In genomic region chr7:117323585-117323876, GRCh38 we compare ENCODE assay signal across 9 cellular contexts. TPM values are rescaled to one million over a fixed set of nuclear protein-coding genes. Genes with fewer than 3 reads are reported as not detected.
DNase-seq lines count a peak whose midpoint lies in the region; TF ChIP-seq lines count a peak whose summit lies in the region.
"Had no signal": no experiment of that assay in that cellular context is flagged by ENCODE, and none has a peak within 500 bp of the region (broad histone marks: within the 10 kb centered on the region; RNA-seq: fewer than 3 reads in every experiment).

No MANE protein-coding gene starts in this region.

- no CpG with 5 or more reads among the region's 5 CpGs for WGBS in mesendoderm (ENCODE audit: extremely low coverage, insufficient coverage, low lambda C conversion rate)

- no peak for TF ChIP-seq CTCF in cardiac muscle cell (IDR thresholded peaks at IDR 0.05; ENCODE audit: low read depth, low read length)
- TF ChIP-seq CTCF in coronary artery (IDR thresholded peaks at IDR 0.05), result no peak
- no peak for TF ChIP-seq CTCF in uterus (IDR thresholded peaks at IDR 0.05)

- H4K8ac ChIP-seq in mesendoderm (ENCODE audit: low read depth, low read length), result no peak overlapping the region

- H3K4me3 ChIP-seq in cardiac muscle cell, result peak overlapping the region; percentile 63
- peak overlapping the region; percentile 78 for H3K4me3 ChIP-seq in coronary artery
- peak overlapping the region; percentile 41 for H3K4me3 ChIP-seq in mesendoderm (ENCODE audit: low read length)
- H3K4me3 ChIP-seq in uterus, result peak overlapping the region; percentile 26 to 36

- peak overlapping the region; percentile 47 for H3K9ac ChIP-seq in mesendoderm (ENCODE audit: low read length)

- H3K9me3 ChIP-seq in cardiac muscle cell (ENCODE audit: low read depth) (no peaks in the 10 kb centered on the region), uterus (no peaks in the 10 kb centered on the region)

- peak overlapping the region; percentile 92 for H3K4me2 ChIP-seq in mesendoderm (ENCODE audit: low read length)

- intact Hi-C loops in cardiac septum (cut with DNase I), result no loop called here
- intact Hi-C loops in uterus (cut with DNase I; ENCODE audit: low total_unique reads), result no loop called here

- H3K18ac ChIP-seq in mesendoderm (ENCODE audit: low read length), result no peak overlapping the region

- H3K36me3 Mint-ChIP-seq in immature natural killer cell, result peaks cover 0 to 5% (median 0%) of the 10 kb centered on the region in 3 donors
- H3K36me3 Mint-ChIP-seq: CD4-positive, CD25-positive, alpha-beta regulatory T cell had no signal

- H3K27me3 ChIP-seq in cardiac muscle cell (no peaks in the 10 kb centered on the region), mesendoderm (ENCODE audit: insufficient read depth, low read length, poor library complexity) (peaks cover 47% of the 10 kb centered on the region), uterus (no peaks in the 10 kb centered on the region)

- H2AK5ac ChIP-seq in mesendoderm (ENCODE audit: low read length), result no peak overlapping the region

- H3K9me3 Mint-ChIP-seq in immature natural killer cell, result peaks cover 0 to 26% (median 4%) of the 10 kb centered on the region in 6 donors

- H3K27me3 Mint-ChIP-seq in immature natural killer cell (ENCODE audit: low read depth in 3 of 3), result peaks cover 2 to 37% (median 10%) of the 10 kb centered on the region in 3 donors

- H3K79me2 ChIP-seq in mesendoderm (ENCODE audit: control insufficient read depth, insufficient read depth, low read length), result no peaks in the 10 kb centered on the region

- DNase-seq in cardiac muscle cell (ENCODE audit: low read depth in 1 of 2, low spot score in 1 of 2) (peak in 1 of 2 donors; percentile 42), cardiac septum (ENCODE audit: low spot score) (no peak), coronary artery (ENCODE audit: low spot score) (no peak), mesendoderm (peak; percentile 52), uterus (no peak), putamen (ENCODE audit: low spot score) (no peak), immature natural killer cell (no peak), SKM-1 treated with dmso at 0.1 percent for 144 hours (lab: John Stamatoyannopoulos, UW; ENCODE audit: unreplicated experiment) (no peak)

- H3K4me1 Mint-ChIP-seq in immature natural killer cell, result no peaks in the 10 kb centered on the region

- no peak overlapping the region for H3K27ac Mint-ChIP-seq in immature natural killer cell
- H3K27ac Mint-ChIP-seq: CD4-positive, CD25-positive, alpha-beta regulatory T cell had no signal

- no peak for TF ChIP-seq POLR2A in uterus (IDR thresholded peaks at IDR 0.05)

- no peak overlapping the region for H2BK5ac ChIP-seq in mesendoderm (ENCODE audit: low read length)

- H2BK120ac ChIP-seq in mesendoderm (ENCODE audit: low read depth, low read length), result no peak overlapping the region

- peaks cover 30% of the 10 kb centered on the region for H3K4me1 ChIP-seq in cardiac muscle cell (ENCODE audit: low read depth)
- no peaks in the 10 kb centered on the region for H3K4me1 ChIP-seq in mesendoderm (ENCODE audit: control insufficient read depth, low read depth, low read length)
- no peaks in the 10 kb centered on the region for H3K4me1 ChIP-seq in uterus

- no peaks in the 10 kb centered on the region for H3K79me1 ChIP-seq in mesendoderm (ENCODE audit: low read length)

- H3K27ac ChIP-seq in cardiac muscle cell (peak overlapping the region; percentile 93), coronary artery (no peak overlapping the region), mesendoderm (ENCODE audit: low read depth, low read length) (no peak overlapping the region), uterus (peak overlapping the region in 1 of 2 donors; percentile 48)

- H4K5ac ChIP-seq in mesendoderm (ENCODE audit: low read length), result no peak overlapping the region

- no peak overlapping the region for H3K4ac ChIP-seq in mesendoderm (ENCODE audit: low read depth, low read length)

- no peak overlapping the region for H2BK15ac ChIP-seq in mesendoderm (replicated peaks; ENCODE audit: low read depth)

- H3K36me3 ChIP-seq in cardiac muscle cell (peaks cover 16% of the 10 kb centered on the region), mesendoderm (ENCODE audit: control insufficient read depth, insufficient read depth, low read length) (no peaks in the 10 kb centered on the region), uterus (no peaks in the 10 kb centered on the region)

- H3K4me3 Mint-ChIP-seq in immature natural killer cell, result no peak overlapping the region
- H3K4me3 Mint-ChIP-seq: CD4-positive, CD25-positive, alpha-beta regulatory T cell had no signal

- peak overlapping the region; percentile 63 for H3K56ac ChIP-seq in mesendoderm (ENCODE audit: low read length)

- no peak overlapping the region for H3K23ac ChIP-seq in mesendoderm (ENCODE audit: low read length)

RNA-seq across cellular contexts. Expression of gene WNT2, which starts 0.7 kb away (rescaled TPM):
- total RNA-seq in cardiac muscle cell (260 and 313 TPM in 2 replicates), cardiac septum (0.70 TPM), uterus (1 to 10 TPM in 3 of 4 donors, not detected in 1; 1.5 to 8.3 (median 2.3) TPM)
- polyA plus RNA-seq in cardiac muscle cell (348 and 378 TPM in 2 replicates), immature natural killer cell (not detected)
- polyA plus RNA-seq in mesendoderm (2013, experiment 1 of 2), result not detected
- not detected for polyA plus RNA-seq in mesendoderm (2013, experiment 2 of 2)
- total RNA-seq: CD4-positive, CD25-positive, alpha-beta regulatory T cell had no signal
- polyA plus RNA-seq: CD4-positive, CD25-positive, alpha-beta regulatory T cell had no signal

Comparison
In these comparisons a context has a peak if more than half of its experiments do, and no peak if none do; other contexts are left out.
1. RNA of gene WNT2, which starts 0.7 kb away (total RNA-seq): 260 to 313 TPM in cardiac muscle cell; 1.5 to 8.3 TPM in uterus and 0.70 TPM in cardiac septum (single experiment); every median in the first group is over 10 times any median in the second.
2. Peak in every context shown above with its lines, with median percentiles within 50 percentile points of each other: H3K4me3 ChIP-seq.